Comparison of ENCODE assay signal across 10 cellular contexts in genomic region chr13:39451301-39451700, GRCh38.
DNase-seq lines count a peak whose midpoint lies in the region; ATAC-seq and TF ChIP-seq lines count a peak whose summit lies in the region.
"Had no signal": no experiment of that assay in that cellular context is flagged by ENCODE, and none has a peak within 500 bp of the region (broad histone marks: within the 10 kb centered on the region; RNA-seq: fewer than 3 reads in every experiment).

No MANE protein-coding gene starts in this region.

- peaks cover 0 to 8% (median 0%) of the 10 kb centered on the region in 6 donors for H3K9me3 Mint-ChIP-seq in immature natural killer cell
- H3K9me3 Mint-ChIP-seq in activated naive CD4-positive, alpha-beta T cell treated with anti-CD3 and anti-CD28 coated beads, Interleukin-2, amount 10 ng/mL, durations not matched to agents 7 days and 5 days: no peaks in the 10 kb centered on the region
- H3K9me3 Mint-ChIP-seq: stimulated activated naive CD8-positive, alpha-beta T cell treated with anti-CD3 and anti-CD28 coated beads, Interleukin-15, Interleukin-2, amounts not matched to agents 100 ng/mL and 50 ng/mL, for 24 hours had no signal

- H3K27me3 ChIP-seq in heart left ventricle: no peaks in the 10 kb centered on the region
- no peaks in the 10 kb centered on the region for H3K27me3 ChIP-seq in right cardiac atrium (ENCODE audit: control insufficient read depth, insufficient read depth)
- H3K27me3 ChIP-seq: SJSA1 had no signal

- peaks cover 0 to 5% (median 0%) of the 10 kb centered on the region in 3 donors for H3K27me3 Mint-ChIP-seq in immature natural killer cell (ENCODE audit: low read depth in 3 of 3)
- no peaks in the 10 kb centered on the region for H3K27me3 Mint-ChIP-seq in activated naive CD4-positive, alpha-beta T cell treated with anti-CD3 and anti-CD28 coated beads, Interleukin-2, amount 10 ng/mL, durations not matched to agents 7 days and 5 days

- H3K36me3 ChIP-seq in heart left ventricle: no peaks in the 10 kb centered on the region
- H3K36me3 ChIP-seq: SJSA1 had no signal

- TF ChIP-seq CTCF in heart left ventricle (IDR thresholded peaks at IDR 0.05): no peak
- TF ChIP-seq CTCF in epithelial cell of proximal tubule (conservative IDR thresholded peaks at IDR 0.05; ENCODE audit: low read depth, low read length): no peak

- H3K4me1 ChIP-seq in heart left ventricle: peaks cover 15 to 93% (median 77%) of the 10 kb centered on the region in 12 donors
- peaks cover 11% of the 10 kb centered on the region for H3K4me1 ChIP-seq in right cardiac atrium (ENCODE audit: control insufficient read depth, insufficient read depth, low read length)
- H3K4me1 ChIP-seq: SJSA1 had no signal

- H3K4me3 Mint-ChIP-seq in immature natural killer cell: no peak overlapping the region
- H3K4me3 Mint-ChIP-seq in activated naive CD4-positive, alpha-beta T cell treated with anti-CD3 and anti-CD28 coated beads, Interleukin-2, amount 10 ng/mL, durations not matched to agents 7 days and 5 days: no peak overlapping the region
- H3K4me3 Mint-ChIP-seq: stimulated activated naive CD8-positive, alpha-beta T cell treated with anti-CD3 and anti-CD28 coated beads, Interleukin-15, Interleukin-2, amounts not matched to agents 100 ng/mL and 50 ng/mL, for 24 hours had no signal

- H3K4me1 Mint-ChIP-seq in immature natural killer cell: no peaks in the 10 kb centered on the region
- no peaks in the 10 kb centered on the region for H3K4me1 Mint-ChIP-seq in activated naive CD4-positive, alpha-beta T cell treated with anti-CD3 and anti-CD28 coated beads, Interleukin-2, amount 10 ng/mL, durations not matched to agents 7 days and 5 days

- no peaks in the 10 kb centered on the region for H3K9me3 ChIP-seq in heart left ventricle
- H3K9me3 ChIP-seq in right cardiac atrium (ENCODE audit: control insufficient read depth, low read length): no peaks in the 10 kb centered on the region
- H3K9me3 ChIP-seq: SJSA1 had no signal

- ATAC-seq in heart left ventricle: peak in 1 of 4 donors; percentile 9
- no peak for ATAC-seq in right cardiac atrium

- 13 to 26% (median 20%) methylated on average over 1 of the region's 1 CpG for WGBS in heart left ventricle, 4 donors
- WGBS in right cardiac atrium: 25% methylated on average over 1 of the region's 1 CpG

- intact Hi-C loops in heart left ventricle (cut with DNase I) (loop anchor here in 3 of 10 donors (5.0 to 10.0 kb wide), 3 partner anchors 34 to 64 kb away; no protein-coding TSS in a partner anchor), right cardiac atrium (cut with DNase I) (no loop called here)

- H3K27ac ChIP-seq in heart left ventricle: peak overlapping the region in 11 of 12 donors; percentile 66 to 84 (median 78)
- H3K27ac ChIP-seq in right cardiac atrium (ENCODE audit: low read length): no peak overlapping the region
- H3K27ac ChIP-seq: SJSA1 had no signal

- no peak for TF ChIP-seq POLR2A in heart left ventricle (IDR thresholded peaks at IDR 0.05)

- H3K27ac Mint-ChIP-seq in immature natural killer cell: no peak overlapping the region
- H3K27ac Mint-ChIP-seq in activated naive CD4-positive, alpha-beta T cell treated with anti-CD3 and anti-CD28 coated beads, Interleukin-2, amount 10 ng/mL, durations not matched to agents 7 days and 5 days: no peak overlapping the region
- H3K27ac Mint-ChIP-seq: stimulated activated naive CD8-positive, alpha-beta T cell treated with anti-CD3 and anti-CD28 coated beads, Interleukin-15, Interleukin-2, amounts not matched to agents 100 ng/mL and 50 ng/mL, for 24 hours had no signal

- H3K36me3 Mint-ChIP-seq in immature natural killer cell: no peaks in the 10 kb centered on the region
- H3K36me3 Mint-ChIP-seq in activated naive CD4-positive, alpha-beta T cell treated with anti-CD3 and anti-CD28 coated beads, Interleukin-2, amount 10 ng/mL, durations not matched to agents 7 days and 5 days: no peaks in the 10 kb centered on the region

- H3K4me3 ChIP-seq in heart left ventricle (no peak overlapping the region), right cardiac atrium (ENCODE audit: low read length) (no peak overlapping the region), epithelial cell of proximal tubule (ENCODE audit: low read depth, low read length) (no peak overlapping the region)
- H3K4me3 ChIP-seq: SJSA1 had no signal

- no peak for DNase-seq in heart left ventricle
- no peak for DNase-seq in right cardiac atrium
- DNase-seq in NCI-H82 treated with DMSO at 0.1 percent for 48 hours (lab: John Stamatoyannopoulos, UW; ENCODE audit: unreplicated experiment): peak; percentile 25
- DNase-seq in epithelial cell of proximal tubule (ENCODE audit: low read depth): peak; percentile 16
- peak; percentile 20 for DNase-seq in smooth muscle cell of the brain vasculature (ENCODE audit: low read depth, low spot score)
- DNase-seq in foreskin melanocyte: no peak
- no peak for DNase-seq in immature natural killer cell
- DNase-seq in activated naive CD4-positive, alpha-beta T cell treated with anti-CD3 and anti-CD28 coated beads, Interleukin-2, amount 10 ng/mL, durations not matched to agents 7 days and 5 days: no peak

- CTCF ChIA-PET in activated naive CD4-positive, alpha-beta T cell treated with anti-CD3 and anti-CD28 coated beads, Interleukin-2, amount 10 ng/mL, durations not matched to agents 7 days and 5 days (lab: Charles Lee): no interaction called here

Comparison
In these comparisons a context has a peak if more than half of its experiments do, and no peak if none do; other contexts are left out.
1. DNase-seq: peak in NCI-H82 treated with DMSO at 0.1 percent for 48 hours (single experiment), epithelial cell of proximal tubule (single experiment) and smooth muscle cell of the brain vasculature (single experiment); none in heart left ventricle (0 of 5), right cardiac atrium (0 of 3), foreskin melanocyte (single experiment), immature natural killer cell (0 of 3) and activated naive CD4-positive, alpha-beta T cell treated with anti-CD3 and anti-CD28 coated beads, Interleukin-2, amount 10 ng/mL, durations not matched to agents 7 days and 5 days (single experiment).